Comparison of ENCODE assay signal across 1 cellular context in genomic region chr1:237032029-237032428, GRCh38.
TF ChIP-seq lines count a peak whose summit lies in the region.

No MANE protein-coding gene starts in this region.

TF ChIP-seq in HEK293, 187 proteins besides CTCF, POLR2A, EP300 and RAD21 (continued from another document and continues in another):
- TF ChIP-seq ZNF324 (tag by site-specific recombination; IDR thresholded peaks at IDR 0.05): no peak
- no peak for TF ChIP-seq ZNF76 (tag by site-specific recombination; IDR thresholded peaks at IDR 0.05; ENCODE audit: borderline replicate concordance, low read depth)
- TF ChIP-seq ZNF792 (tag by site-specific recombination; IDR thresholded peaks at IDR 0.05): no peak
- TF ChIP-seq, protein P1, sequence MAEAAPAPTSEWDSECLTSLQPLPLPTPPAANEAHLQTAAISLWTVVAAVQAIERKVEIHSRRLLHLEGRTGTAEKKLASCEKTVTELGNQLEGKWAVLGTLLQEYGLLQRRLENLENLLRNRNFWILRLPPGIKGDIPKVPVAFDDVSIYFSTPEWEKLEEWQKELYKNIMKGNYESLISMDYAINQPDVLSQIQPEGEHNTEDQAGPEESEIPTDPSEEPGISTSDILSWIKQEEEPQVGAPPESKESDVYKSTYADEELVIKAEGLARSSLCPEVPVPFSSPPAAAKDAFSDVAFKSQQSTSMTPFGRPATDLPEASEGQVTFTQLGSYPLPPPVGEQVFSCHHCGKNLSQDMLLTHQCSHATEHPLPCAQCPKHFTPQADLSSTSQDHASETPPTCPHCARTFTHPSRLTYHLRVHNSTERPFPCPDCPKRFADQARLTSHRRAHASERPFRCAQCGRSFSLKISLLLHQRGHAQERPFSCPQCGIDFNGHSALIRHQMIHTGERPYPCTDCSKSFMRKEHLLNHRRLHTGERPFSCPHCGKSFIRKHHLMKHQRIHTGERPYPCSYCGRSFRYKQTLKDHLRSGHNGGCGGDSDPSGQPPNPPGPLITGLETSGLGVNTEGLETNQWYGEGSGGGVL (tag by site-specific recombination; IDR thresholded peaks at IDR 0.05): no peak
- TF ChIP-seq, protein P2, sequence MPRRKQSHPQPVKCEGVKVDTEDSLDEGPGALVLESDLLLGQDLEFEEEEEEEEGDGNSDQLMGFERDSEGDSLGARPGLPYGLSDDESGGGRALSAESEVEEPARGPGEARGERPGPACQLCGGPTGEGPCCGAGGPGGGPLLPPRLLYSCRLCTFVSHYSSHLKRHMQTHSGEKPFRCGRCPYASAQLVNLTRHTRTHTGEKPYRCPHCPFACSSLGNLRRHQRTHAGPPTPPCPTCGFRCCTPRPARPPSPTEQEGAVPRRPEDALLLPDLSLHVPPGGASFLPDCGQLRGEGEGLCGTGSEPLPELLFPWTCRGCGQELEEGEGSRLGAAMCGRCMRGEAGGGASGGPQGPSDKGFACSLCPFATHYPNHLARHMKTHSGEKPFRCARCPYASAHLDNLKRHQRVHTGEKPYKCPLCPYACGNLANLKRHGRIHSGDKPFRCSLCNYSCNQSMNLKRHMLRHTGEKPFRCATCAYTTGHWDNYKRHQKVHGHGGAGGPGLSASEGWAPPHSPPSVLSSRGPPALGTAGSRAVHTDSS (tag by site-specific recombination; IDR thresholded peaks at IDR 0.05): no peak
- TF ChIP-seq, protein P3, sequence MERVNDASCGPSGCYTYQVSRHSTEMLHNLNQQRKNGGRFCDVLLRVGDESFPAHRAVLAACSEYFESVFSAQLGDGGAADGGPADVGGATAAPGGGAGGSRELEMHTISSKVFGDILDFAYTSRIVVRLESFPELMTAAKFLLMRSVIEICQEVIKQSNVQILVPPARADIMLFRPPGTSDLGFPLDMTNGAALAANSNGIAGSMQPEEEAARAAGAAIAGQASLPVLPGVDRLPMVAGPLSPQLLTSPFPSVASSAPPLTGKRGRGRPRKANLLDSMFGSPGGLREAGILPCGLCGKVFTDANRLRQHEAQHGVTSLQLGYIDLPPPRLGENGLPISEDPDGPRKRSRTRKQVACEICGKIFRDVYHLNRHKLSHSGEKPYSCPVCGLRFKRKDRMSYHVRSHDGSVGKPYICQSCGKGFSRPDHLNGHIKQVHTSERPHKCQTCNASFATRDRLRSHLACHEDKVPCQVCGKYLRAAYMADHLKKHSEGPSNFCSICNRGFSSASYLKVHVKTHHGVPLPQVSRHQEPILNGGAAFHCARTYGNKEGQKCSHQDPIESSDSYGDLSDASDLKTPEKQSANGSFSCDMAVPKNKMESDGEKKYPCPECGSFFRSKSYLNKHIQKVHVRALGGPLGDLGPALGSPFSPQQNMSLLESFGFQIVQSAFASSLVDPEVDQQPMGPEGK (tag by site-specific recombination; IDR thresholded peaks at IDR 0.05): 0 out of 2 replicates have a peak, but pooled peaks have one; percentile 30
- TF ChIP-seq ZNF23 (tag by site-specific recombination; IDR thresholded peaks at IDR 0.05; ENCODE audit: borderline replicate concordance): no peak
- no peak for TF ChIP-seq ZBTB49 (tag by site-specific recombination; IDR thresholded peaks at IDR 0.05; ENCODE audit: low read depth)
- no peak for TF ChIP-seq PRDM2 (tag by site-specific recombination; IDR thresholded peaks at IDR 0.05; ENCODE audit: borderline replicate concordance)
- no peak for TF ChIP-seq ZNF837 (tag by site-specific recombination; IDR thresholded peaks at IDR 0.05)
- no peak for TF ChIP-seq ZNF610 (tag by site-specific recombination; IDR thresholded peaks at IDR 0.05; ENCODE audit: borderline replicate concordance)
- TF ChIP-seq ZNF488 (tag by site-specific recombination; IDR thresholded peaks at IDR 0.05): no peak
- no peak for TF ChIP-seq ZNF248 (tag by site-specific recombination; IDR thresholded peaks at IDR 0.05)
- TF ChIP-seq KLF10 (tag by site-specific recombination; IDR thresholded peaks at IDR 0.05): no peak
- no peak for TF ChIP-seq OVOL3 (tag by site-specific recombination; IDR thresholded peaks at IDR 0.05)
- TF ChIP-seq, protein P4, sequence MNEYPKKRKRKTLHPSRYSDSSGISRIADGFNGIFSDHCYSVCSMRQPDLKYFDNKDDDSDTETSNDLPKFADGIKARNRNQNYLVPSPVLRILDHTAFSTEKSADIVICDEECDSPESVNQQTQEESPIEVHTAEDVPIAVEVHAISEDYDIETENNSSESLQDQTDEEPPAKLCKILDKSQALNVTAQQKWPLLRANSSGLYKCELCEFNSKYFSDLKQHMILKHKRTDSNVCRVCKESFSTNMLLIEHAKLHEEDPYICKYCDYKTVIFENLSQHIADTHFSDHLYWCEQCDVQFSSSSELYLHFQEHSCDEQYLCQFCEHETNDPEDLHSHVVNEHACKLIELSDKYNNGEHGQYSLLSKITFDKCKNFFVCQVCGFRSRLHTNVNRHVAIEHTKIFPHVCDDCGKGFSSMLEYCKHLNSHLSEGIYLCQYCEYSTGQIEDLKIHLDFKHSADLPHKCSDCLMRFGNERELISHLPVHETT (tag by site-specific recombination; IDR thresholded peaks at IDR 0.05): no peak
- TF ChIP-seq ZNF580 (tag by site-specific recombination; IDR thresholded peaks at IDR 0.05): no peak
- no peak for TF ChIP-seq ZNF274 (IDR thresholded peaks at IDR 0.05; ENCODE audit: low read length)
- TF ChIP-seq ZNF274 (tag by site-specific recombination; IDR thresholded peaks at IDR 0.05; ENCODE audit: borderline replicate concordance): no peak
- TF ChIP-seq PRDM10 (tag by site-specific recombination; IDR thresholded peaks at IDR 0.05): no peak
- TF ChIP-seq ZBTB6 (tag by site-specific recombination; IDR thresholded peaks at IDR 0.05): no peak
- TF ChIP-seq ZNF521 (tag by site-specific recombination; IDR thresholded peaks at IDR 0.05): no peak
- TF ChIP-seq ZNF514 (tag by site-specific recombination; IDR thresholded peaks at IDR 0.05): no peak
- TF ChIP-seq, protein P5, sequence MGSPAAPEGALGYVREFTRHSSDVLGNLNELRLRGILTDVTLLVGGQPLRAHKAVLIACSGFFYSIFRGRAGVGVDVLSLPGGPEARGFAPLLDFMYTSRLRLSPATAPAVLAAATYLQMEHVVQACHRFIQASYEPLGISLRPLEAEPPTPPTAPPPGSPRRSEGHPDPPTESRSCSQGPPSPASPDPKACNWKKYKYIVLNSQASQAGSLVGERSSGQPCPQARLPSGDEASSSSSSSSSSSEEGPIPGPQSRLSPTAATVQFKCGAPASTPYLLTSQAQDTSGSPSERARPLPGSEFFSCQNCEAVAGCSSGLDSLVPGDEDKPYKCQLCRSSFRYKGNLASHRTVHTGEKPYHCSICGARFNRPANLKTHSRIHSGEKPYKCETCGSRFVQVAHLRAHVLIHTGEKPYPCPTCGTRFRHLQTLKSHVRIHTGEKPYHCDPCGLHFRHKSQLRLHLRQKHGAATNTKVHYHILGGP (tag by site-specific recombination; IDR thresholded peaks at IDR 0.05): no peak
- peak; percentile 52 for TF ChIP-seq PRDM1 (tag by site-specific recombination; IDR thresholded peaks at IDR 0.05)
- TF ChIP-seq ZNF623 (tag by site-specific recombination; IDR thresholded peaks at IDR 0.05): no peak
- TF ChIP-seq ZNF211 (tag by site-specific recombination; IDR thresholded peaks at IDR 0.05; ENCODE audit: low read depth): no peak
- TF ChIP-seq ZNF707 (tag by site-specific recombination; IDR thresholded peaks at IDR 0.05): no peak
- no peak for TF ChIP-seq ZNF292 (tag by site-specific recombination; IDR thresholded peaks at IDR 0.05; ENCODE audit: borderline replicate concordance, low read depth)
- TF ChIP-seq ZNF2 (tag by site-specific recombination; IDR thresholded peaks at IDR 0.05): no peak
- TF ChIP-seq ZNF658 (tag by site-specific recombination; IDR thresholded peaks at IDR 0.05): no peak
- no peak for TF ChIP-seq ZNF391 (tag by site-specific recombination; IDR thresholded peaks at IDR 0.05; ENCODE audit: borderline replicate concordance, low read depth)
- peak; percentile 44; the same call in 1 of the 2 replicates for TF ChIP-seq ZNF335 (tag by site-specific recombination; conservative IDR thresholded peaks at IDR 0.05)
